ENCODE assay signal across 7 cellular contexts in the genomic region with DNA sequence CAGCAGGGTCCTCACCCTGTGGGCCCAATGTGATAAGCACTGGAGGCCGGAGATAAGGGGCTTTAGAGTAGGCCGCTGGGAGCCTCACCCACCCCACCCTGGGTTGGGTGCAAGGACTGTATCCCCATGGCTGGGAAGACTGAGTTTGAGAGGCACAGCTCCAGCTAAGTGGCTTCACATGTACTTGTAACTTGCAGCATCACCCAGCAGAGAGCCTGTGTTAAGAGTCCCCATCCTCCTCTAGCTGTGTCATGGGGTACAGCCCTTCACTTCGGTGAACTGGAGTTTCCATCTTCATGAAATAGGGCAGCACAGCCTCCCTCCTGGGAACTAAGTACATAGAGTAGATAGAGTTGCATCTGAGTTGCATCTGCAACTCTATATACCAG. TPM values are rescaled to one million over a fixed set of nuclear protein-coding genes. Genes with fewer than 3 reads are reported as not detected.
DNase-seq lines count a peak whose midpoint lies in the region; ATAC-seq, FAIRE-seq and TF ChIP-seq lines count a peak whose summit lies in the region.
"Had no signal": no experiment of that assay in that cellular context is flagged by ENCODE, and none has a peak within 500 bp of the region (broad histone marks: within the 10 kb centered on the region; RNA-seq: fewer than 3 reads in every experiment).

No MANE protein-coding gene starts in this region.

- H3K27me3 ChIP-seq in right atrium auricular region = no peaks in the 10 kb centered on the region
- H3K27me3 ChIP-seq in gastroesophageal sphincter = no peaks in the 10 kb centered on the region
- H3K27me3 ChIP-seq in vagina = no peaks in the 10 kb centered on the region

- TF ChIP-seq EP300 in gastroesophageal sphincter (IDR thresholded peaks at IDR 0.05) = no peak

- no CpG with 5 or more reads among the region's 3 CpGs for WGBS in gastroesophageal sphincter (ENCODE audit: low coverage in 1 of 2), 2 donors

- H3K4me1 ChIP-seq in right atrium auricular region (peaks cover 0 to 33% of the 10 kb centered on the region in 2 donors), gastroesophageal sphincter (peaks cover 0 to 51% (median 19%) of the 10 kb centered on the region in 3 donors), vagina (peaks cover 38% of the 10 kb centered on the region)

- DNase-seq in right atrium auricular region (ENCODE audit: low spot score) (no peak), Right ventricle myocardium superior (no peak), vagina (ENCODE audit: extremely low spot score in 2 of 2) (no peak), GM19239 (ENCODE audit: insufficient read length, low spot score) (no peak)

- TF ChIP-seq POLR2A in gastroesophageal sphincter (IDR thresholded peaks at IDR 0.05) (no peak), vagina (IDR thresholded peaks at IDR 0.05) (no peak)

- intact Hi-C loops in Right ventricle myocardium superior (cut with DNase I) = loop anchor here (5.0 kb wide), 1 partner anchor 33 kb away; no protein-coding TSS in a partner anchor
- intact Hi-C loops in vagina (cut with DNase I) = loop anchor here (5.0 kb wide), 1 partner anchor 33 kb away; no protein-coding TSS in a partner anchor

- ATAC-seq in Right ventricle myocardium superior (ENCODE audit: poor library complexity) = no peak
- no peak for ATAC-seq in gastroesophageal sphincter
- ATAC-seq in HG03442 (IDR thresholded peaks at IDR 0.05; ENCODE audit: unreplicated experiment) = no peak

- H3K4me3 ChIP-seq in right atrium auricular region = peak overlapping the region; percentile 74 to 82
- H3K4me3 ChIP-seq in gastroesophageal sphincter = peak overlapping the region in 1 of 2 donors; percentile 88
- peak overlapping the region; percentile 70 to 93 for H3K4me3 ChIP-seq in vagina

- H3K27ac ChIP-seq in right atrium auricular region (peak overlapping the region; percentile 84 to 85), gastroesophageal sphincter (peak overlapping the region in 3 of 4 donors; percentile 86 to 89 (median 86)), vagina (no peak overlapping the region)

- H3K36me3 ChIP-seq in right atrium auricular region (peaks cover 18% of the 10 kb centered on the region), gastroesophageal sphincter (peaks cover 0 to 40% of the 10 kb centered on the region in 2 donors), vagina (peaks cover 0 to 16% of the 10 kb centered on the region in 2 donors)

- TF ChIP-seq CTCF in right atrium auricular region (IDR thresholded peaks at IDR 0.05) = no peak
- no peak for TF ChIP-seq CTCF in gastroesophageal sphincter (IDR thresholded peaks at IDR 0.05)
- TF ChIP-seq CTCF in vagina (IDR thresholded peaks at IDR 0.05) = no peak

- H3K9me3 ChIP-seq in right atrium auricular region (no peaks in the 10 kb centered on the region), gastroesophageal sphincter (no peaks in the 10 kb centered on the region), vagina (no peaks in the 10 kb centered on the region)

- FAIRE-seq in GM19239 (lab: Jason Lieb, UNC) = no peak

RNA-seq across cellular contexts. Expression of a gene that starts 1.3 kb away (rescaled TPM):
- total RNA-seq in right atrium auricular region = 100 to 1,000 TPM; 702 to 859 TPM
- total RNA-seq in Right ventricle myocardium superior = 684 TPM
- total RNA-seq in gastroesophageal sphincter = 100 to 1,000 TPM; 178 to 303 (median 227) TPM
- total RNA-seq in vagina = 190 TPM

RNA-seq across cellular contexts. Expression of a gene that starts 1.5 kb away (rescaled TPM):
- total RNA-seq in right atrium auricular region (not detected), Right ventricle myocardium superior (1.6 TPM), gastroesophageal sphincter (not detected), vagina (not detected)
- total RNA-seq: Daoy had no signal

RNA-seq across cellular contexts. Expression of a gene that starts 6.0 kb away (rescaled TPM):
- total RNA-seq in right atrium auricular region = 1 to 10 TPM; 3.1 to 4.0 TPM
- 6.3 TPM for total RNA-seq in Right ventricle myocardium superior
- total RNA-seq in gastroesophageal sphincter = 1 to 10 TPM; 2.0 to 9.4 (median 3.7) TPM
- total RNA-seq in vagina = 10.8 TPM

RNA-seq across cellular contexts. Expression of a gene that starts 9.1 kb away (rescaled TPM):
- 100 to 1,000 TPM; 321 to 506 TPM for total RNA-seq in right atrium auricular region
- total RNA-seq in Right ventricle myocardium superior = 23.9 TPM
- total RNA-seq in gastroesophageal sphincter = 100 to 1,000 TPM in 3 of 4 donors, 10 to 100 TPM in 1; 99.3 to 614 (median 168) TPM
- 1,161 TPM for total RNA-seq in vagina

RNA-seq across cellular contexts. Expression of a gene that starts 25.0 kb away (rescaled TPM):
- 10 to 100 TPM; 11.4 to 12.2 TPM for total RNA-seq in right atrium auricular region
- total RNA-seq in Right ventricle myocardium superior = 43.6 TPM
- total RNA-seq in gastroesophageal sphincter = 10 to 100 TPM; 13.5 to 24.1 (median 14.6) TPM
- total RNA-seq in vagina = 65.6 TPM
